Comparison of ENCODE assay signal across 1 cellular context in genomic region chr13:23325191-23325590, GRCh38.
TF ChIP-seq lines count a peak whose summit lies in the region.

No MANE protein-coding gene starts in this region.

TF ChIP-seq in HepG2, 621 proteins besides CTCF, POLR2A, EP300 and RAD21 (continued from another document):
- TF ChIP-seq FOXO4 (CRISPR knock-in tag; conservative IDR thresholded peaks at IDR 0.05) = no peak
- TF ChIP-seq, protein P1, sequence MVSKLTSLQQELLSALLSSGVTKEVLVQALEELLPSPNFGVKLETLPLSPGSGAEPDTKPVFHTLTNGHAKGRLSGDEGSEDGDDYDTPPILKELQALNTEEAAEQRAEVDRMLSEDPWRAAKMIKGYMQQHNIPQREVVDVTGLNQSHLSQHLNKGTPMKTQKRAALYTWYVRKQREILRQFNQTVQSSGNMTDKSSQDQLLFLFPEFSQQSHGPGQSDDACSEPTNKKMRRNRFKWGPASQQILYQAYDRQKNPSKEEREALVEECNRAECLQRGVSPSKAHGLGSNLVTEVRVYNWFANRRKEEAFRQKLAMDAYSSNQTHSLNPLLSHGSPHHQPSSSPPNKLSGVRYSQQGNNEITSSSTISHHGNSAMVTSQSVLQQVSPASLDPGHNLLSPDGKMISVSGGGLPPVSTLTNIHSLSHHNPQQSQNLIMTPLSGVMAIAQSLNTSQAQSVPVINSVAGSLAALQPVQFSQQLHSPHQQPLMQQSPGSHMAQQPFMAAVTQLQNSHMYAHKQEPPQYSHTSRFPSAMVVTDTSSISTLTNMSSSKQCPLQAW (CRISPR knock-in tag; IDR thresholded peaks at IDR 0.05) = no peak
- no peak for TF ChIP-seq SP5 (CRISPR knock-in tag; IDR thresholded peaks at IDR 0.05; ENCODE audit: borderline replicate concordance, low read depth)
- TF ChIP-seq, protein P2, sequence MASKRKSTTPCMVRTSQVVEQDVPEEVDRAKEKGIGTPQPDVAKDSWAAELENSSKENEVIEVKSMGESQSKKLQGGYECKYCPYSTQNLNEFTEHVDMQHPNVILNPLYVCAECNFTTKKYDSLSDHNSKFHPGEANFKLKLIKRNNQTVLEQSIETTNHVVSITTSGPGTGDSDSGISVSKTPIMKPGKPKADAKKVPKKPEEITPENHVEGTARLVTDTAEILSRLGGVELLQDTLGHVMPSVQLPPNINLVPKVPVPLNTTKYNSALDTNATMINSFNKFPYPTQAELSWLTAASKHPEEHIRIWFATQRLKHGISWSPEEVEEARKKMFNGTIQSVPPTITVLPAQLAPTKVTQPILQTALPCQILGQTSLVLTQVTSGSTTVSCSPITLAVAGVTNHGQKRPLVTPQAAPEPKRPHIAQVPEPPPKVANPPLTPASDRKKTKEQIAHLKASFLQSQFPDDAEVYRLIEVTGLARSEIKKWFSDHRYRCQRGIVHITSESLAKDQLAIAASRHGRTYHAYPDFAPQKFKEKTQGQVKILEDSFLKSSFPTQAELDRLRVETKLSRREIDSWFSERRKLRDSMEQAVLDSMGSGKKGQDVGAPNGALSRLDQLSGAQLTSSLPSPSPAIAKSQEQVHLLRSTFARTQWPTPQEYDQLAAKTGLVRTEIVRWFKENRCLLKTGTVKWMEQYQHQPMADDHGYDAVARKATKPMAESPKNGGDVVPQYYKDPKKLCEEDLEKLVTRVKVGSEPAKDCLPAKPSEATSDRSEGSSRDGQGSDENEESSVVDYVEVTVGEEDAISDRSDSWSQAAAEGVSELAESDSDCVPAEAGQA (IDR thresholded peaks at IDR 0.05; ENCODE audit: low read depth) = no peak
- TF ChIP-seq, protein P2 (CRISPR knock-in tag; IDR thresholded peaks at IDR 0.05; ENCODE audit: borderline replicate concordance) = no peak
- no peak for TF ChIP-seq ZNF790 (CRISPR knock-in tag; IDR thresholded peaks at IDR 0.05; ENCODE audit: borderline replicate concordance)
- TF ChIP-seq NR2C2 (CRISPR knock-in tag; IDR thresholded peaks at IDR 0.05; ENCODE audit: borderline replicate concordance) = no peak
TF ChIP-seq in HepG2: peak in this region for 0.
